ENCODE assay signal across 8 cellular contexts in the genomic region with DNA sequence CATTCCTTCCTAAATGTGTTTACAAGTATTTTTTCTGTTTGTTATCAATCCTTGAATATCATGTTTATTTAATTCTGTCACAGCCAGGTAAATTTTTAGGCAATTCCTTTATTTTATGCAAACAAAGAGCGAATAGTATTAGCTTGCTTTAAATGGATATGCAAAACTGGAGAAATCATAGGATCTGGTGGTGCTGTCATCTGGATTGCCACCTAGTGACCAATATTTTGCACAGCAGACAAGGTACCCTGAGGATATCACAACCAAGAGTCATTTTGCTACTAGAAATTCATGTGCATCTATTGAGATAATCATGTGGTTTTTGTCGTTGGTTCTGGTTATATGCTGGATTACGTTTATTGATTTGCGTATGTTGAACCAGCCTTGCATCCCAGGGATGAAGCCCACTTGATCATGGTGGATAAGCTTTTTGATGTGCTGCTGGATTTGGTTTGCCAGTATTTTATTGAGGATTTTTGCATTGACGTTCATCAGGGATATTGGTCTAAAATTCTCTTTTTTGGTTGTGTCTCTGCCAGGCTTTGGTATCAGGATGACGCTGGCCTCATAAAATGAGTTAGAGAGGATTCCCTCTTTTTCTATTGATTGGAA. TPM values are rescaled to one million over a fixed set of nuclear protein-coding genes. Genes with fewer than 3 reads are reported as not detected.
DNase-seq lines count a peak whose midpoint lies in the region; FAIRE-seq and TF ChIP-seq lines count a peak whose summit lies in the region.
"Not testable (repeated sequence)": the region's sequence is repeated elsewhere in the genome, so short reads cannot be mapped to it uniquely, and the experiment has no call there.

No MANE protein-coding gene starts in this region.

- H3K4me1 ChIP-seq in Karpas-422 (ENCODE audit: low read length); OCI-LY3 (ENCODE audit: low read length); ascending aorta; kidney (ENCODE audit: control insufficient read depth in 1 of 2, insufficient read depth in 1 of 2, low read depth in 1 of 2, low read length in 2 of 2): not testable (repeated sequence)

- not testable (repeated sequence) for H3K4me3 ChIP-seq in AG09309 (ENCODE audit: control insufficient read depth, low read depth, low read length); Karpas-422 (ENCODE audit: low read length); OCI-LY3 (ENCODE audit: low read length); ascending aorta; kidney (ENCODE audit: low read length in 2 of 2); retinal pigment epithelial cell (ENCODE audit: low read length)

- H3K4me2 ChIP-seq in Karpas-422 (ENCODE audit: low read depth, low read length, poor library complexity, severe bottlenecking); OCI-LY3 (ENCODE audit: low read length): not testable (repeated sequence)

- not testable (repeated sequence) for H3K36me3 ChIP-seq in Karpas-422 (ENCODE audit: insufficient read depth, low read length); OCI-LY3 (replicated peaks; ENCODE audit: low read depth, low read length); ascending aorta; kidney (ENCODE audit: control insufficient read depth in 1 of 2, insufficient read depth in 2 of 2, low read length in 2 of 2)

- intact Hi-C loops in ascending aorta (cut with DNase I) = loop anchor here (1.0 kb wide), 1 partner anchor 72 kb away; no protein-coding TSS in a partner anchor
- intact Hi-C loops in kidney (cut with DNase I) = not testable (repeated sequence)

- H3K27ac ChIP-seq in Karpas-422 (ENCODE audit: low read length); OCI-LY3 (ENCODE audit: low read length); ascending aorta; kidney (ENCODE audit: low read depth in 2 of 2, low read length in 2 of 2): not testable (repeated sequence)

- not testable (repeated sequence) for H2AFZ ChIP-seq in Karpas-422 (ENCODE audit: low read length); OCI-LY3 (ENCODE audit: low read depth, low read length)

- H4K20me1 ChIP-seq in Karpas-422 (ENCODE audit: insufficient read depth, low read depth, low read length); OCI-LY3 (ENCODE audit: insufficient read depth, low read length): not testable (repeated sequence)

- DNase-seq in AG09309 (ENCODE audit: low read depth) (peak; percentile 21), Karpas-422 (peak; percentile 45), erythroblast (lab: John Stamatoyannopoulos, UW) (peak; percentile 9 to 31)
- DNase-seq in ascending aorta (ENCODE audit: low spot score in 2 of 2); kidney; retinal pigment epithelial cell (ENCODE audit: low read depth): not testable (repeated sequence)

- H3K27me3 ChIP-seq in Karpas-422 (ENCODE audit: low read length); OCI-LY3 (ENCODE audit: low read depth, low read length); ascending aorta: not testable (repeated sequence)

- not testable (repeated sequence) for H3K9ac ChIP-seq in Karpas-422 (ENCODE audit: low read length); OCI-LY3 (ENCODE audit: low read length); kidney (ENCODE audit: low read length in 2 of 2)

- FAIRE-seq in kidney (lab: Jason Lieb, UNC) = peak; percentile 17

- not testable (repeated sequence) for H3K9me3 ChIP-seq in Karpas-422 (ENCODE audit: low read length); OCI-LY3 (ENCODE audit: insufficient read depth, low read length)
- H3K9me3 ChIP-seq in ascending aorta (peaks cover 15 to 21% of the 10 kb centered on the region in 2 donors), kidney (ENCODE audit: control insufficient read depth in 1 of 2, low read length in 2 of 2) (peaks cover 3 to 12% of the 10 kb centered on the region in 2 donors)

- peak; percentile 67 for TF ChIP-seq CTCF in AG09309 (IDR thresholded peaks at IDR 0.05; ENCODE audit: control insufficient read depth, insufficient read depth, low read depth, low read length, missing control alignments)
- TF ChIP-seq CTCF in GM12873 (IDR thresholded peaks at IDR 0.05; ENCODE audit: insufficient read depth, low read depth, low read length, missing control alignments) = peak; percentile 34
- peak; percentile 55 for TF ChIP-seq CTCF in OCI-LY3 (IDR thresholded peaks at IDR 0.05; ENCODE audit: low read depth, low read length)
- TF ChIP-seq CTCF in ascending aorta (IDR thresholded peaks at IDR 0.05) = peak; percentile 22 to 60 (median 38)
- peak; percentile 27 for TF ChIP-seq CTCF in kidney (IDR thresholded peaks at IDR 0.05; ENCODE audit: borderline replicate concordance, extremely low read depth, insufficient read depth)
- peak; percentile 65 for TF ChIP-seq CTCF in retinal pigment epithelial cell (conservative IDR thresholded peaks at IDR 0.05; ENCODE audit: low read depth, low read length)

- TF ChIP-seq POLR2A in erythroblast (IDR thresholded peaks at IDR 0.05; ENCODE audit: low read length) = not testable (repeated sequence)

- not testable (repeated sequence) for H3K9me2 ChIP-seq in Karpas-422 (replicated peaks; ENCODE audit: insufficient read depth, low read length)

- H3K79me2 ChIP-seq in Karpas-422 (ENCODE audit: low read length); OCI-LY3 (ENCODE audit: low read length): not testable (repeated sequence)

RNA-seq across cellular contexts. Expression of gene HECTD2, which starts 40.1 kb away (rescaled TPM):
- total RNA-seq in Karpas-422 (2014; rRNA removed; shearing (Covaris generic); ENCODE audit: low replicate concordance) = 0.14 and 0.22 TPM in 2 replicates
- total RNA-seq in ascending aorta (25.4 TPM), kidney (12.2 TPM)
- 4.5 TPM for polyA plus RNA-seq in kidney (ENCODE audit: insufficient read depth, low read depth, low replicate concordance)

Comparison
In these comparisons a context has a peak if more than half of its experiments do, and no peak if none do; other contexts are left out.
1. RNA of gene HECTD2, which starts 40.1 kb away (total RNA-seq): 25.4 TPM in ascending aorta (single experiment) and 12.2 TPM in kidney (single experiment); 0.14 to 0.22 TPM in Karpas-422; every median in the first group is over 10 times any median in the second.
2. Peak in every context shown above with its lines, with median percentiles within 50 percentile points of each other: CTCF ChIP-seq.